In the genomic region with DNA sequence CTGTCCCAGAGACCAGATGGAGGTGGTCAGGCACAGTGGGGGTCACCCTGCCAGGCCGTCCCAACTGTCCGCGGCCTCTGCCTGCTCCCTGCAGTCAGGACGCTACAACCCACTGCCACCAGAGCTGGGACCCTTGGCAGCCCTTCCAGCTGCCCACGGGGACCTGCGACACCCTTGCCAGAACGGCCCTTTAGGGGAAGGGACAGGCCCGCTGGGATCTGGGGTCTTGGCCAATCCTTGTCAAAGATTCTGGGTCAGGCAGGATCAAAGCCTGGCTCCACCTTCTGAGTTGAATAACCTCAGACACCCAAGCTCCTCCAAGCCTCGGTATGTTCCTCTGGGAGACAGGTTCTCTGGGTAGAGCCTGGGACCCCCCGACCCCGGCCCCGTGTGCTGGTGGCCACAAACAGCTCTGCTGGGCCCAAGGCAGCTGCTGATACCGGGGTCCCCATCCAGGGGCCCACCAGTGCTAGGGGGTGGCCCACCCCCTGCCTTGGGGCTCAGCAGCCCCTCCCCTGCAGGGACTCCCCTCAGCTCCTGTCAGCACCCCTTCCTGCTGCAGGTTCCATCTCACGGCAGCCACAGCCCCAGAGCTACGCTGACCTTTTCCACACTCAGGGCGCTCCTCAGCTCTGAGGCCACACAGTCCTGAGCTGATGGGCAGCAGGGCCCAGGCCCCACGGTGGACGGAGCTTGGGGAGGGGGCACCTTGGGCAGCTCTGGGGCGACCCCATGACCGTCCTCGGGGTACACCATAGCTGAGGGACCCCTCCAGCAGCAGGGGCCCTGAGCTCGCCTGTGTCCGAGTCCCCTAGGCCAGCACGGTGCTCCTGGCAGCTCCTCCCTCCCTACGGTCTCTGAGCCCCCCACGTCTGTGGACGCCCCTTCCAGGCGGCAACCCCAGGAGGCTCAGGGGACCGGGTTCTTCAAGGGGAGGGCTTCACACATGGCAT, we compare ENCODE assay signal across 11 cellular contexts. TPM values are rescaled to one million over a fixed set of nuclear protein-coding genes. Genes with fewer than 3 reads are reported as not detected.
A peak's percentile ranks its signal among the peaks of the same experiment; 100 is the strongest.
DNase-seq lines count a peak whose midpoint lies in the region; ATAC-seq and TF ChIP-seq lines count a peak whose summit lies in the region.
"Had no signal": no experiment of that assay in that cellular context is flagged by ENCODE, and none has a peak within 500 bp of the region (broad histone marks: within the 10 kb centered on the region; RNA-seq: fewer than 3 reads in every experiment).

No MANE protein-coding gene starts in this region.

- H3K27ac ChIP-seq in heart left ventricle (peak overlapping the region; percentile 44 to 98 (median 76)), osteoblast (ENCODE audit: low read depth, low read length) (peak overlapping the region; percentile 99), aorta (ENCODE audit: low read depth in 1 of 2, low read length in 2 of 2) (peak overlapping the region; percentile 18 to 95), PC-3 (ENCODE audit: low read length) (no peak overlapping the region)

- 56 to 81% (median 74%) methylated on average over 18 to 29 of the region's 29 CpGs for WGBS in heart left ventricle, 4 donors
- WGBS in aorta, 2 donors = 72 to 74% methylated on average over 29 of the region's 29 CpGs

- H3K4me1 ChIP-seq in heart left ventricle (peaks cover 14 to 57% (median 43%) of the 10 kb centered on the region in 12 donors), osteoblast (ENCODE audit: insufficient read depth, low read length) (peaks cover 21% of the 10 kb centered on the region), aorta (ENCODE audit: control insufficient read depth in 1 of 2, insufficient read depth in 2 of 2, low read length in 2 of 2) (no peaks in the 10 kb centered on the region), PC-3 (ENCODE audit: insufficient read depth, low read length) (no peaks in the 10 kb centered on the region)

- intact Hi-C loops in Right ventricle myocardium inferior (cut with DNase I) (no loop called here), cardiac septum (cut with DNase I) (loop anchor here (2.0 kb wide), 1 partner anchor 53 kb away; the partner anchor contains the start of gene GPX4), heart left ventricle (cut with DNase I) (loop anchor here in 1 of 10 donors (2.0 kb wide), 1 partner anchor 17 kb away; no protein-coding TSS in a partner anchor), aorta (cut with DNase I) (no loop called here), PC-3 (cut with micrococcal nuclease) (no loop called here)

- H3K9me2 ChIP-seq in PC-3 (replicated peaks; ENCODE audit: low read length) = no peaks in the 10 kb centered on the region

- BruUV-seq in PC-3 (replicated peaks; lab: Mats Ljungman, UMichigan) = no TSS peak

- H4K20me1 ChIP-seq in osteoblast (ENCODE audit: insufficient read depth, low read length) (peaks cover 3% of the 10 kb centered on the region), PC-3 (ENCODE audit: low read length) (peaks cover 21% of the 10 kb centered on the region; the same call in 1 of the 2 replicates)

- no peaks in the 10 kb centered on the region for H3K9me3 ChIP-seq in heart left ventricle
- H3K9me3 ChIP-seq in osteoblast (ENCODE audit: low read depth, low read length) = no peaks in the 10 kb centered on the region
- no peaks in the 10 kb centered on the region for H3K9me3 ChIP-seq in aorta (ENCODE audit: control insufficient read depth, low read length)
- no peaks in the 10 kb centered on the region for H3K9me3 ChIP-seq in PC-3 (ENCODE audit: low read length)

- H2AFZ ChIP-seq in osteoblast (ENCODE audit: low read length) (no peak overlapping the region), PC-3 (ENCODE audit: low read length) (no peak overlapping the region)

- H3K4me2 ChIP-seq in osteoblast (ENCODE audit: insufficient read depth, low read length) (peak overlapping the region; percentile 80), PC-3 (ENCODE audit: low read length) (no peak overlapping the region)

- POLR2A ChIA-PET in PC-3 (lab: Charles Lee; ENCODE audit: unreplicated experiment) = no interaction called here

- H3K79me2 ChIP-seq in osteoblast (ENCODE audit: insufficient read depth, low read length) (peaks cover 92% of the 10 kb centered on the region), PC-3 (ENCODE audit: low read length) (peaks cover 65% of the 10 kb centered on the region)

- CTCF ChIA-PET in PC-3 (lab: Charles Lee) = no interaction called here

- no peaks in the 10 kb centered on the region for H3F3A ChIP-seq in PC-3 (ENCODE audit: low read length, unreplicated experiment)

- peak in 1 of 2 donors; percentile 11 for TF ChIP-seq POLR2A in heart left ventricle (IDR thresholded peaks at IDR 0.05)

- no peak overlapping the region for H3K9ac ChIP-seq in PC-3 (ENCODE audit: low read length)

- no peak for TF ChIP-seq CTCF in heart left ventricle (IDR thresholded peaks at IDR 0.05)
- TF ChIP-seq CTCF in osteoblast (IDR thresholded peaks at IDR 0.05; ENCODE audit: extremely low read depth, low read depth, low read length) = no peak
- no peak for TF ChIP-seq CTCF in PC-3 (conservative IDR thresholded peaks at IDR 0.05; ENCODE audit: low read depth, low read length)

- no peaks in the 10 kb centered on the region for H3K27me3 ChIP-seq in heart left ventricle
- H3K27me3 ChIP-seq in osteoblast (ENCODE audit: insufficient read depth, low read length) = no peaks in the 10 kb centered on the region
- H3K27me3 ChIP-seq in aorta (ENCODE audit: control insufficient read depth in 1 of 2, insufficient read depth in 2 of 2, low read length in 1 of 2) = no peaks in the 10 kb centered on the region
- H3K27me3 ChIP-seq in PC-3 (ENCODE audit: low read length) = no peaks in the 10 kb centered on the region

- H3K4me3 ChIP-seq in heart left ventricle (peak overlapping the region in 9 of 12 donors; percentile 18 to 49 (median 21)), osteoblast (ENCODE audit: insufficient read depth, low read length) (peak overlapping the region; percentile 65), aorta (ENCODE audit: low read length in 2 of 2) (no peak overlapping the region), PC-3 (ENCODE audit: low read length) (no peak overlapping the region)

- ATAC-seq in Right ventricle myocardium inferior (peak; percentile 4), heart left ventricle (peak in 2 of 4 donors; percentile 2 to 9), aorta (ENCODE audit: low FRiP score) (peak; percentile 11), GM21786 (IDR thresholded peaks at IDR 0.05; ENCODE audit: unreplicated experiment) (no peak), PC-3 (no peak)

- H3K36me3 ChIP-seq in heart left ventricle = peaks cover 0 to 35% (median 6%) of the 10 kb centered on the region in 9 donors
- H3K36me3 ChIP-seq in osteoblast (ENCODE audit: insufficient read depth, low read length) = peaks cover 17% of the 10 kb centered on the region
- no peaks in the 10 kb centered on the region for H3K36me3 ChIP-seq in aorta (ENCODE audit: control insufficient read depth in 1 of 2, insufficient read depth in 2 of 2, low read length in 1 of 2)
- H3K36me3 ChIP-seq in PC-3 (ENCODE audit: low read depth, low read length) = peaks cover 12% of the 10 kb centered on the region

- DNase-seq in Right ventricle myocardium inferior (ENCODE audit: missing footprints) (no peak), cardiac septum (ENCODE audit: low spot score) (no peak), heart left ventricle (peak in 1 of 5 donors; percentile 12), osteoblast (ENCODE audit: insufficient read length, low spot score, missing footprints) (peak; percentile 96), aorta (no peak), PC-3 (no peak), cerebellar nuclear complex (lab: John Stamatoyannopoulos, UW) (no peak)
- DNase-seq: ACHN; activated CD8-positive, alpha-beta memory T cell treated with anti-CD3 and anti-CD28 coated beads, Interleukin-2, amount 50 U/mL, for 48 hours; NCI-H524 treated with DMSO at 0.1 percent for 48 hours had no signal

RNA-seq across cellular contexts. Expression of gene SBNO2, which starts 18.4 kb away (rescaled TPM):
- total RNA-seq in Right ventricle myocardium inferior = 14.7 TPM
- 37.3 TPM for total RNA-seq in cardiac septum
- 10 to 100 TPM in 8 of 9 donors, 1 to 10 TPM in 1; 9.9 to 78.9 (median 20.0) TPM for total RNA-seq in heart left ventricle
- polyA plus RNA-seq in heart left ventricle = 10 to 100 TPM; 10.1 to 18.7 TPM
- total RNA-seq in osteoblast = 58.0 and 69.1 TPM in 2 replicates
- total RNA-seq in aorta = 100 to 1,000 TPM in 1 of 2 donors, 10 to 100 TPM in 1; 97.2 to 165 TPM
- 10 to 100 TPM; 11.0 to 53.3 TPM for polyA plus RNA-seq in aorta
- 62.4 and 75.0 TPM in 2 replicates for total RNA-seq in PC-3 (2014; rRNA removed)

RNA-seq across cellular contexts. Expression of gene STK11, which starts 50.0 kb away (rescaled TPM):
- total RNA-seq in Right ventricle myocardium inferior (49.9 TPM), cardiac septum (49.7 TPM), heart left ventricle (10 to 100 TPM; 44.7 to 92.0 (median 50.7) TPM), osteoblast (75.7 and 100 TPM in 2 replicates), aorta (10 to 100 TPM; 39.4 to 59.5 TPM), PC-3 (2014; rRNA removed) (82.4 and 93.0 TPM in 2 replicates)
- polyA plus RNA-seq in heart left ventricle (10 to 100 TPM; 49.1 to 56.4 TPM), aorta (10 to 100 TPM; 30.1 to 58.9 TPM)

RNA-seq across cellular contexts. Expression of gene GPX4, which starts 51.8 kb away (rescaled TPM):
- total RNA-seq in Right ventricle myocardium inferior (361 TPM), cardiac septum (243 TPM), heart left ventricle (100 to 1,000 TPM; 251 to 590 (median 289) TPM), osteoblast (515 TPM in 2 replicates), aorta (100 to 1,000 TPM; 165 to 236 TPM), PC-3 (2014; rRNA removed) (517 and 644 TPM in 2 replicates)
- polyA plus RNA-seq in heart left ventricle (100 to 1,000 TPM; 377 to 558 TPM), aorta (100 to 1,000 TPM; 696 to 786 TPM)

Comparison
In these comparisons a context has a peak if more than half of its experiments do, and no peak if none do; other contexts are left out.
1. ATAC-seq: peak in Right ventricle myocardium inferior (single experiment) and aorta (single experiment); none in GM21786 (single experiment) and PC-3 (single experiment).
2. H3K4me3 ChIP-seq: peak in heart left ventricle (9 of 12) and osteoblast (single experiment); none in aorta (0 of 2) and PC-3 (single experiment).